Comparison of ENCODE assay signal across 14 cellular contexts in genomic region chr20:32188376-32189122, GRCh38. TPM values are rescaled to one million over a fixed set of nuclear protein-coding genes. Genes with fewer than 3 reads are reported as not detected.
DNase-seq lines count a peak whose midpoint lies in the region; ATAC-seq and TF ChIP-seq lines count a peak whose summit lies in the region.
"Had no signal": no experiment of that assay in that cellular context is flagged by ENCODE, and none has a peak within 500 bp of the region (broad histone marks: within the 10 kb centered on the region; RNA-seq: fewer than 3 reads in every experiment).

No MANE protein-coding gene starts in this region.

- H3K36me3 Mint-ChIP-seq in activated naive CD4-positive, alpha-beta T cell treated with anti-CD3 and anti-CD28 coated beads for 36 hours (ENCODE audit: low read depth), result peaks cover 8% of the 10 kb centered on the region
- H3K36me3 Mint-ChIP-seq in activated naive CD8-positive, alpha-beta T cell treated with anti-CD3 and anti-CD28 coated beads, Interleukin-2, amount 10 ng/mL, durations not matched to agents 7 days and 5 days, result peaks cover 2% of the 10 kb centered on the region
- no peaks in the 10 kb centered on the region for H3K36me3 Mint-ChIP-seq in naive B cell

- TF ChIP-seq CTCF in thoracic aorta (IDR thresholded peaks at IDR 0.05), result no peak

- DNase-seq in activated naive CD4-positive, alpha-beta T cell treated with anti-CD3 and anti-CD28 coated beads for 36 hours, result no peak
- no peak for DNase-seq in activated naive CD4-positive, alpha-beta T cell treated with Interleukin-2 at 50 U/mL for 16 hours
- no peak for DNase-seq in activated naive CD8-positive, alpha-beta T cell treated with anti-CD3 and anti-CD28 coated beads, Interleukin-2, amount 10 ng/mL, durations not matched to agents 7 days and 5 days
- DNase-seq in naive B cell (no peak), thoracic aorta (ENCODE audit: low spot score) (no peak), AG08396 (ENCODE audit: low spot score) (no peak)
- DNase-seq: effector memory CD4-positive, alpha-beta T cell; heart left ventricle; lower lobe of right lung; NCI-H187 treated with DMSO at 0.1 percent for 48 hours had no signal

- peaks cover 37% of the 10 kb centered on the region for H3K4me1 Mint-ChIP-seq in activated naive CD4-positive, alpha-beta T cell treated with anti-CD3 and anti-CD28 coated beads for 36 hours (ENCODE audit: low read depth)
- H3K4me1 Mint-ChIP-seq in activated naive CD8-positive, alpha-beta T cell treated with anti-CD3 and anti-CD28 coated beads, Interleukin-2, amount 10 ng/mL, durations not matched to agents 7 days and 5 days, result peaks cover 15% of the 10 kb centered on the region
- peaks cover 22 to 25% (median 25%) of the 10 kb centered on the region in 3 donors for H3K4me1 Mint-ChIP-seq in naive B cell

- no peaks in the 10 kb centered on the region for H3K36me3 ChIP-seq in thoracic aorta
- H3K36me3 ChIP-seq: lower lobe of right lung had no signal

- POLR2A ChIA-PET in activated naive CD8-positive, alpha-beta T cell treated with anti-CD3 and anti-CD28 coated beads, Interleukin-2, amount 10 ng/mL, durations not matched to agents 7 days and 5 days (lab: Charles Lee), result no interaction called here

- no peaks in the 10 kb centered on the region for H3K27me3 Mint-ChIP-seq in activated naive CD4-positive, alpha-beta T cell treated with anti-CD3 and anti-CD28 coated beads for 36 hours (ENCODE audit: low read depth)
- H3K27me3 Mint-ChIP-seq in activated naive CD8-positive, alpha-beta T cell treated with anti-CD3 and anti-CD28 coated beads, Interleukin-2, amount 10 ng/mL, durations not matched to agents 7 days and 5 days, result no peaks in the 10 kb centered on the region
- H3K27me3 Mint-ChIP-seq in naive B cell, result peaks cover 0 to 13% (median 12%) of the 10 kb centered on the region in 3 donors

- no peaks in the 10 kb centered on the region for H3K9me3 Mint-ChIP-seq in activated naive CD4-positive, alpha-beta T cell treated with anti-CD3 and anti-CD28 coated beads for 36 hours
- H3K9me3 Mint-ChIP-seq in activated naive CD8-positive, alpha-beta T cell treated with anti-CD3 and anti-CD28 coated beads, Interleukin-2, amount 10 ng/mL, durations not matched to agents 7 days and 5 days, result no peaks in the 10 kb centered on the region
- H3K9me3 Mint-ChIP-seq in naive B cell, result peaks cover 0 to 2% (median 0%) of the 10 kb centered on the region in 7 donors

- CTCF ChIA-PET in activated naive CD4-positive, alpha-beta T cell treated with anti-CD3 and anti-CD28 coated beads for 36 hours (lab: Charles Lee), result interaction anchor here (1.6 kb wide), 1 partner anchor 16 kb away, joined by 3 read pairs; no protein-coding TSS in a partner anchor

- H3K4me3 Mint-ChIP-seq in activated naive CD4-positive, alpha-beta T cell treated with anti-CD3 and anti-CD28 coated beads for 36 hours, result peak overlapping the region; percentile 22
- H3K4me3 Mint-ChIP-seq in activated naive CD8-positive, alpha-beta T cell treated with anti-CD3 and anti-CD28 coated beads, Interleukin-2, amount 10 ng/mL, durations not matched to agents 7 days and 5 days, result peak overlapping the region; percentile 73
- H3K4me3 Mint-ChIP-seq in naive B cell, result peak overlapping the region; percentile 56 to 90 (median 76)

- H3K27ac ChIP-seq in thoracic aorta, result no peak overlapping the region
- H3K27ac ChIP-seq: KMS-11, SK-N-MC had no signal

- no peak for ATAC-seq in activated naive CD8-positive, alpha-beta T cell treated with anti-CD3 and anti-CD28 coated beads, Interleukin-2, amount 10 ng/mL, durations not matched to agents 7 days and 5 days (ENCODE audit: low read depth)
- ATAC-seq in naive B cell (ENCODE audit: low read depth in 2 of 2) (no peak), thoracic aorta (ENCODE audit: insufficient number of reproducible peaks, low FRiP score, low read depth) (no peak), GM18498 (IDR thresholded peaks at IDR 0.05; ENCODE audit: unreplicated experiment) (no peak), HG02840 (IDR thresholded peaks at IDR 0.05; ENCODE audit: low FRiP score, unreplicated experiment) (no peak)

- peak overlapping the region; percentile 88 for H3K4me3 ChIP-seq in thoracic aorta
- H3K4me3 ChIP-seq: SK-N-MC had no signal

- H3K9me3 ChIP-seq in thoracic aorta, result no peaks in the 10 kb centered on the region
- H3K9me3 ChIP-seq: heart left ventricle, lower lobe of right lung had no signal

- intact Hi-C loops in activated naive CD4-positive, alpha-beta T cell treated with anti-CD3 and anti-CD28 coated beads for 36 hours (cut with micrococcal nuclease), result no loop called here

- no peak overlapping the region for H3K27ac Mint-ChIP-seq in activated naive CD4-positive, alpha-beta T cell treated with anti-CD3 and anti-CD28 coated beads for 36 hours
- H3K27ac Mint-ChIP-seq in activated naive CD8-positive, alpha-beta T cell treated with anti-CD3 and anti-CD28 coated beads, Interleukin-2, amount 10 ng/mL, durations not matched to agents 7 days and 5 days, result peak overlapping the region; percentile 50
- H3K27ac Mint-ChIP-seq in naive B cell, result peak overlapping the region in 1 of 6 donors; percentile 44

- peaks cover 9 to 13% of the 10 kb centered on the region in 2 donors for H3K4me1 ChIP-seq in thoracic aorta (ENCODE audit: control insufficient read depth in 1 of 2, low read depth in 2 of 2)

- no peaks in the 10 kb centered on the region for H3K27me3 ChIP-seq in thoracic aorta (replicated peaks; ENCODE audit: insufficient read depth)
- H3K27me3 ChIP-seq: heart left ventricle had no signal

RNA-seq across cellular contexts. Expression of gene PLAGL2, which starts 19.0 kb away (rescaled TPM):
- total RNA-seq in activated naive CD4-positive, alpha-beta T cell treated with anti-CD3 and anti-CD28 coated beads for 36 hours, result 10 to 100 TPM; 63.3 to 64.9 TPM
- 10 to 100 TPM; 20.4 to 20.8 TPM for total RNA-seq in activated naive CD8-positive, alpha-beta T cell treated with anti-CD3 and anti-CD28 coated beads, Interleukin-2, amount 10 ng/mL, durations not matched to agents 7 days and 5 days
- polyA plus RNA-seq in naive B cell (ENCODE audit: low read depth in 6 of 6), result 1 to 10 TPM; 3.1 to 6.8 (median 3.9) TPM
- total RNA-seq in thoracic aorta, result 1 to 10 TPM; 3.8 to 7.5 TPM

RNA-seq across cellular contexts. Expression of gene POFUT1, which starts 19.1 kb away (rescaled TPM):
- 10 to 100 TPM; 37.1 to 38.9 TPM for total RNA-seq in activated naive CD4-positive, alpha-beta T cell treated with anti-CD3 and anti-CD28 coated beads for 36 hours
- total RNA-seq in activated naive CD8-positive, alpha-beta T cell treated with anti-CD3 and anti-CD28 coated beads, Interleukin-2, amount 10 ng/mL, durations not matched to agents 7 days and 5 days, result 10 to 100 TPM; 23.9 to 24.2 TPM
- polyA plus RNA-seq in naive B cell (ENCODE audit: low read depth in 6 of 6), result 10 to 100 TPM in 5 of 6 donors, 1 to 10 TPM in 1; 7.2 to 16.9 (median 14.7) TPM
- 10 to 100 TPM; 30.8 to 37.1 TPM for total RNA-seq in thoracic aorta

Comparison
In these comparisons a context has a peak if more than half of its experiments do, and no peak if none do; other contexts are left out.
1. H3K4me3 Mint-ChIP-seq: peak in every context shown above with its lines; median percentile 76 in naive B cell; 73 in activated naive CD8-positive, alpha-beta T cell treated with anti-CD3 and anti-CD28 coated beads, Interleukin-2, amount 10 ng/mL, durations not matched to agents 7 days and 5 days; 22 in activated naive CD4-positive, alpha-beta T cell treated with anti-CD3 and anti-CD28 coated beads for 36 hours.